ENCODE assay signal across 9 cellular contexts in genomic region chr17:28551421-28552186, GRCh38. TPM values are rescaled to one million over a fixed set of nuclear protein-coding genes. Genes with fewer than 3 reads are reported as not detected.
DNase-seq lines count a peak whose midpoint lies in the region; ATAC-seq and TF ChIP-seq lines count a peak whose summit lies in the region.
"Had no signal": no experiment of that assay in that cellular context is flagged by ENCODE, and none has a peak within 500 bp of the region (broad histone marks: within the 10 kb centered on the region; RNA-seq: fewer than 3 reads in every experiment).

No MANE protein-coding gene starts in this region.

- ATAC-seq in right lobe of liver (no peak), upper lobe of right lung (peak; percentile 1), GM19395 (IDR thresholded peaks at IDR 0.05; ENCODE audit: unreplicated experiment) (no peak)

- H3K36me3 ChIP-seq in Caco-2 (ENCODE audit: control insufficient read depth, insufficient read depth, low read length): no peaks in the 10 kb centered on the region; the same call in 1 of the 2 replicates
- H3K36me3 ChIP-seq in KOPT-K1 (ENCODE audit: insufficient read depth, low read length): peaks cover 49% of the 10 kb centered on the region
- peaks cover 0 to 28% (median 14%) of the 10 kb centered on the region in 4 donors for H3K36me3 ChIP-seq in right lobe of liver
- peaks cover 40% of the 10 kb centered on the region for H3K36me3 ChIP-seq in upper lobe of right lung

- CTCF ChIA-PET in Caco-2 (lab: Charles Lee) (interaction anchor here (0.6 kb wide), 1 partner anchor 19 kb away, joined by 3 read pairs; no protein-coding TSS in a partner anchor), MCF 10A (lab: Yijun Ruan, JAX) (interaction anchor here (0.5 to 3.8 kb wide), 8 partner anchors 11 to 1211 kb away, joined by 3 to 35 read pairs (median 4); no protein-coding TSS in a partner anchor)

- no peak for TF ChIP-seq CTCF in Caco-2 (IDR thresholded peaks at IDR 0.05; ENCODE audit: insufficient read depth in 1 of 2, low read depth in 1 of 2, low read length in 1 of 2, severe bottlenecking in 1 of 2, unreplicated experiment in 1 of 2)
- TF ChIP-seq CTCF in MCF 10A (IDR thresholded peaks at IDR 0.05; ENCODE audit: unreplicated experiment): no peak
- no peak for TF ChIP-seq CTCF in right lobe of liver (IDR thresholded peaks at IDR 0.05)
- TF ChIP-seq CTCF in upper lobe of right lung (IDR thresholded peaks at IDR 0.05): no peak

- DNase-seq in Caco-2: peak in 1 of 2 experiments; percentile 29
- no peak for DNase-seq in MCF 10A (ENCODE audit: unreplicated experiment)
- no peak for DNase-seq in right lobe of liver
- no peak for DNase-seq in upper lobe of right lung
- DNase-seq in GM19240 (ENCODE audit: insufficient read length, low spot score): no peak
- DNase-seq in activated naive CD4-positive, alpha-beta T cell treated with anti-CD3 and anti-CD28 coated beads, Interleukin-2, amount 50 U/mL, for 16 hours: no peak

- 18% methylated on average over 11 of the region's 11 CpGs for WGBS in right lobe of liver (ENCODE audit: insufficient coverage, low coverage, low lambda C conversion rate, missing lambda C conversion rate)

- peak overlapping the region; percentile 16 for H3K27ac Mint-ChIP-seq in Caco-2 (ENCODE audit: unreplicated experiment)
- H3K27ac Mint-ChIP-seq in MCF 10A (ENCODE audit: low read depth, unreplicated experiment): no peak overlapping the region

- H3K36me3 Mint-ChIP-seq in Caco-2 (ENCODE audit: insufficient read depth, unreplicated experiment): peaks cover 40% of the 10 kb centered on the region
- peaks cover 32% of the 10 kb centered on the region for H3K36me3 Mint-ChIP-seq in MCF 10A (ENCODE audit: insufficient read depth, unreplicated experiment)

- H3K27me3 Mint-ChIP-seq in Caco-2 (ENCODE audit: insufficient read depth, unreplicated experiment) (no peaks in the 10 kb centered on the region), MCF 10A (ENCODE audit: insufficient read depth, unreplicated experiment) (no peaks in the 10 kb centered on the region)

- H3K4me1 ChIP-seq in Caco-2 (peaks cover 29% of the 10 kb centered on the region), right lobe of liver (peaks cover 0 to 17% (median 9%) of the 10 kb centered on the region in 4 donors), upper lobe of right lung (peaks cover 26% of the 10 kb centered on the region)

- peak overlapping the region; percentile 81 for H3K4me3 Mint-ChIP-seq in Caco-2 (ENCODE audit: unreplicated experiment)
- peak overlapping the region; percentile 75 for H3K4me3 Mint-ChIP-seq in MCF 10A (ENCODE audit: unreplicated experiment)

- peaks cover 31% of the 10 kb centered on the region for H3K4me1 Mint-ChIP-seq in Caco-2 (ENCODE audit: low read depth, unreplicated experiment)
- H3K4me1 Mint-ChIP-seq in MCF 10A (ENCODE audit: insufficient read depth, unreplicated experiment): no peaks in the 10 kb centered on the region

- intact Hi-C loops in Caco-2 (cut with micrococcal nuclease; ENCODE audit: unreplicated experiment) (loop anchor here (2.0 kb wide), 1 partner anchor 25 kb away; the partner anchor contains the start of gene ALDOC), MCF 10A (cut with micrococcal nuclease) (no loop called here), right lobe of liver (cut with DNase I) (no loop called here), upper lobe of right lung (cut with DNase I) (no loop called here)

- H3K27ac ChIP-seq in KOPT-K1 (ENCODE audit: low read depth, low read length, poor library complexity, severe bottlenecking): peak overlapping the region; percentile 53
- peak overlapping the region in 2 of 3 donors; percentile 0 to 65 for H3K27ac ChIP-seq in right lobe of liver
- H3K27ac ChIP-seq in upper lobe of right lung: peak overlapping the region; percentile 74

- TF ChIP-seq POLR2A in right lobe of liver (IDR thresholded peaks at IDR 0.05): no peak

- H3K4me3 ChIP-seq in Caco-2 (ENCODE audit: low read depth, low read length): peak overlapping the region; percentile 94
- H3K4me3 ChIP-seq in right lobe of liver: peak overlapping the region; percentile 36 to 93 (median 78)
- peak overlapping the region; percentile 86 for H3K4me3 ChIP-seq in upper lobe of right lung

- POLR2A ChIA-PET in Caco-2 (lab: Charles Lee) (no interaction called here), MCF 10A (lab: Yijun Ruan, JAX) (interaction anchor here (0.5 to 2.0 kb wide), 11 partner anchors 19 to 260 kb away, joined by 3 to 18 read pairs (median 3); partner anchors contain the start of genes ALDOC and PIGS)

- H3K27me3 ChIP-seq in Caco-2 (replicated peaks; ENCODE audit: control insufficient read depth, insufficient read depth, low read length) (no peaks in the 10 kb centered on the region), right lobe of liver (no peaks in the 10 kb centered on the region), upper lobe of right lung (no peaks in the 10 kb centered on the region)

- no TSS peak for BruUV-seq in Caco-2 (replicated peaks; lab: Mats Ljungman, UMichigan)
- no TSS peak for BruUV-seq in MCF 10A (replicated peaks; lab: Mats Ljungman, UMichigan)

- H3K9me3 Mint-ChIP-seq in Caco-2 (ENCODE audit: unreplicated experiment): no peaks in the 10 kb centered on the region
- H3K9me3 Mint-ChIP-seq in MCF 10A (ENCODE audit: unreplicated experiment): no peaks in the 10 kb centered on the region

- H3K9me3 ChIP-seq in Caco-2 (no peaks in the 10 kb centered on the region), KOPT-K1 (ENCODE audit: insufficient read depth, low read length, poor library complexity, severe bottlenecking) (no peaks in the 10 kb centered on the region), right lobe of liver (no peaks in the 10 kb centered on the region), upper lobe of right lung (no peaks in the 10 kb centered on the region)

RNA-seq across cellular contexts. Expression of gene UNC119, which starts 0.8 kb away (rescaled TPM):
- total RNA-seq in Caco-2 (2022): 40.5 and 41.3 TPM in 2 replicates
- 12.5 and 13.7 TPM in 2 replicates for total RNA-seq in MCF 10A (2022)
- total RNA-seq in right lobe of liver: 10 to 100 TPM; 11.5 to 37.8 (median 13.1) TPM
- total RNA-seq in upper lobe of right lung: 22.7 TPM

RNA-seq across cellular contexts. Expression of gene PIGS, which starts 19.7 kb away (rescaled TPM):
- total RNA-seq in Caco-2 (2022) (78.2 and 99.6 TPM in 2 replicates), MCF 10A (2022) (50.5 and 56.1 TPM in 2 replicates), right lobe of liver (10 to 100 TPM in 4 of 6 experiments, 1 to 10 TPM in 2; 7.2 to 13.8 (median 11.0) TPM), upper lobe of right lung (43.0 TPM)

RNA-seq across cellular contexts. Expression of gene ALDOC, which starts 25.1 kb away (rescaled TPM):
- 16.3 and 17.7 TPM in 2 replicates for total RNA-seq in Caco-2 (2022)
- total RNA-seq in MCF 10A (2022): 2.4 and 6.0 TPM in 2 replicates
- 10 to 100 TPM; 36.0 to 76.6 (median 48.9) TPM for total RNA-seq in right lobe of liver
- total RNA-seq in upper lobe of right lung: 10.5 TPM

RNA-seq across cellular contexts. Expression of gene FOXN1, which starts 45.5 kb away (rescaled TPM):
- total RNA-seq in Caco-2 (2022): 0.26 and 0.48 TPM in 2 replicates
- not detected in 2 replicates for total RNA-seq in MCF 10A (2022)
- not detected for total RNA-seq in right lobe of liver
- total RNA-seq in upper lobe of right lung: 0.35 TPM
- total RNA-seq: SK-MEL-5 had no signal

RNA-seq across cellular contexts. Expression of gene SPAG5, which starts 47.2 kb away (rescaled TPM):
- 113 TPM in 2 replicates for total RNA-seq in Caco-2 (2022)
- 31.5 and 38.1 TPM in 2 replicates for total RNA-seq in MCF 10A (2022)
- total RNA-seq in right lobe of liver: 10 to 100 TPM in 4 of 6 experiments, 1 to 10 TPM in 2; 8.4 to 14.1 (median 11.3) TPM
- 3.2 TPM for total RNA-seq in upper lobe of right lung
